17 cellular contexts compared by ENCODE assay signal in genomic region chr5:158811921-158812320, GRCh38.
DNase-seq lines count a peak whose midpoint lies in the region; ATAC-seq and TF ChIP-seq lines count a peak whose summit lies in the region.
"Had no signal": no experiment of that assay in that cellular context is flagged by ENCODE, and none has a peak within 500 bp of the region (broad histone marks: within the 10 kb centered on the region; RNA-seq: fewer than 3 reads in every experiment).

No MANE protein-coding gene starts in this region.

- peaks cover 9% of the 10 kb centered on the region for H3K27me3 Mint-ChIP-seq in activated CD4-positive, alpha-beta memory T cell treated with anti-CD3 and anti-CD28 coated beads, Interleukin-2, amount 10 ng/mL, durations not matched to agents 7 days and 5 days
- peaks cover 2% of the 10 kb centered on the region for H3K27me3 Mint-ChIP-seq in activated CD4-positive, alpha-beta memory T cell treated with anti-CD3 and anti-CD28 coated beads for 36 hours
- no peaks in the 10 kb centered on the region for H3K27me3 Mint-ChIP-seq in activated B cell treated with CpG ODN at 0.5 μM for 24 hours
- H3K27me3 Mint-ChIP-seq in naive thymus-derived CD8-positive, alpha-beta T cell: no peaks in the 10 kb centered on the region
- peaks cover 49% of the 10 kb centered on the region for H3K27me3 Mint-ChIP-seq in progenitor cell of endocrine pancreas

- intact Hi-C loops in activated CD4-positive, alpha-beta memory T cell treated with anti-CD3 and anti-CD28 coated beads for 36 hours (cut with micrococcal nuclease): no loop called here
- intact Hi-C loops in activated B cell treated with CpG ODN at 0.5 μM for 24 hours (cut with micrococcal nuclease): loop anchor here (1.0 to 5.0 kb wide), 5 partner anchors 8 to 1080 kb away; partner anchors contain the start of gene THG1L

- H3K27ac Mint-ChIP-seq in activated CD4-positive, alpha-beta memory T cell treated with anti-CD3 and anti-CD28 coated beads, Interleukin-2, amount 10 ng/mL, durations not matched to agents 7 days and 5 days: peak overlapping the region; percentile 38
- H3K27ac Mint-ChIP-seq in activated CD4-positive, alpha-beta memory T cell treated with anti-CD3 and anti-CD28 coated beads for 36 hours: no peak overlapping the region
- H3K27ac Mint-ChIP-seq in activated B cell treated with CpG ODN at 0.5 μM for 24 hours: peak overlapping the region; percentile 89
- H3K27ac Mint-ChIP-seq in naive thymus-derived CD8-positive, alpha-beta T cell: peak overlapping the region in 9 of 10 donors; percentile 23 to 94 (median 88)
- H3K27ac Mint-ChIP-seq in progenitor cell of endocrine pancreas: no peak overlapping the region
- H3K27ac Mint-ChIP-seq: mesothelial cell of epicardium had no signal

- TF ChIP-seq CTCF in activated B cell treated with CpG ODN at 0.5 μM for 24 hours (IDR thresholded peaks at IDR 0.05) (no peak), suprapubic skin (IDR thresholded peaks at IDR 0.05) (no peak), progenitor cell of endocrine pancreas (IDR thresholded peaks at IDR 0.05; ENCODE audit: unreplicated experiment) (no peak)

- TF ChIP-seq EP300 in suprapubic skin (IDR thresholded peaks at IDR 0.05): no peak

- 93% methylated on average over 3 of the region's 3 CpGs for WGBS in suprapubic skin

- no peaks in the 10 kb centered on the region for H3K27me3 ChIP-seq in suprapubic skin
- H3K27me3 ChIP-seq: upper lobe of left lung had no signal

- peaks cover 33% of the 10 kb centered on the region for H3K4me1 Mint-ChIP-seq in activated CD4-positive, alpha-beta memory T cell treated with anti-CD3 and anti-CD28 coated beads, Interleukin-2, amount 10 ng/mL, durations not matched to agents 7 days and 5 days
- H3K4me1 Mint-ChIP-seq in activated CD4-positive, alpha-beta memory T cell treated with anti-CD3 and anti-CD28 coated beads for 36 hours (ENCODE audit: low read depth): peaks cover 31% of the 10 kb centered on the region
- H3K4me1 Mint-ChIP-seq in activated B cell treated with CpG ODN at 0.5 μM for 24 hours (peaks cover 99% of the 10 kb centered on the region), progenitor cell of endocrine pancreas (ENCODE audit: low read depth) (peaks cover 7% of the 10 kb centered on the region)
- peaks cover 16 to 77% (median 52%) of the 10 kb centered on the region in 4 donors for H3K4me1 Mint-ChIP-seq in naive thymus-derived CD8-positive, alpha-beta T cell
- H3K4me1 Mint-ChIP-seq: mesothelial cell of epicardium had no signal

- no peaks in the 10 kb centered on the region for H3K36me3 ChIP-seq in suprapubic skin
- H3K36me3 ChIP-seq: upper lobe of left lung had no signal

- H3K27ac ChIP-seq in suprapubic skin: no peak overlapping the region
- H3K27ac ChIP-seq: PC-9, SK-N-MC, upper lobe of left lung had no signal

- H3K9me3 ChIP-seq in suprapubic skin: no peaks in the 10 kb centered on the region
- H3K9me3 ChIP-seq: upper lobe of left lung had no signal

- CTCF ChIA-PET in activated CD4-positive, alpha-beta memory T cell treated with anti-CD3 and anti-CD28 coated beads, Interleukin-2, amount 10 ng/mL, durations not matched to agents 7 days and 5 days (lab: Charles Lee): interaction anchor here (0.8 to 1.4 kb wide), 2 partner anchors 310 to 737 kb away, joined by 3 to 4 read pairs; no protein-coding TSS in a partner anchor
- CTCF ChIA-PET in activated CD4-positive, alpha-beta memory T cell treated with anti-CD3 and anti-CD28 coated beads for 36 hours (lab: Charles Lee): no interaction called here
- CTCF ChIA-PET in activated B cell treated with CpG ODN at 0.5 μM for 24 hours (lab: Charles Lee): interaction anchor here (1.2 to 2.0 kb wide), 4 partner anchors 9 to 637 kb away, joined by 3 to 5 read pairs (median 4); no protein-coding TSS in a partner anchor

- DNase-seq in activated CD4-positive, alpha-beta memory T cell treated with anti-CD3 and anti-CD28 coated beads, Interleukin-2, amount 10 ng/mL, durations not matched to agents 7 days and 5 days: no peak
- no peak for DNase-seq in activated CD4-positive, alpha-beta memory T cell treated with anti-CD3 and anti-CD28 coated beads for 36 hours
- DNase-seq in activated B cell treated with CpG ODN at 0.5 μM for 24 hours (no peak), SKM-1 (lab: John Stamatoyannopoulos, UW; ENCODE audit: unreplicated experiment) (no peak), suprapubic skin (ENCODE audit: low spot score in 2 of 2) (no peak), progenitor cell of endocrine pancreas (ENCODE audit: low spot score, unreplicated experiment) (no peak)
- DNase-seq in naive thymus-derived CD8-positive, alpha-beta T cell: no peak
- DNase-seq: effector CD8-positive, alpha-beta T cell; hypothalamus; kidney glomerular epithelial cell; NCI-H1436; NCI-H345; PC-9; upper lobe of left lung had no signal

- ATAC-seq in GM19467 (IDR thresholded peaks at IDR 0.05; ENCODE audit: unreplicated experiment) (peak; percentile 3), activated B cell treated with CpG ODN at 0.5 μM for 24 hours (ENCODE audit: low read depth) (no peak)
- ATAC-seq in naive thymus-derived CD8-positive, alpha-beta T cell: no peak

- H3K4me1 ChIP-seq in suprapubic skin: no peaks in the 10 kb centered on the region

- peaks cover 5% of the 10 kb centered on the region for H3K9me3 Mint-ChIP-seq in activated CD4-positive, alpha-beta memory T cell treated with anti-CD3 and anti-CD28 coated beads, Interleukin-2, amount 10 ng/mL, durations not matched to agents 7 days and 5 days
- H3K9me3 Mint-ChIP-seq in activated CD4-positive, alpha-beta memory T cell treated with anti-CD3 and anti-CD28 coated beads for 36 hours: peaks cover 5% of the 10 kb centered on the region
- H3K9me3 Mint-ChIP-seq in activated B cell treated with CpG ODN at 0.5 μM for 24 hours (no peaks in the 10 kb centered on the region), progenitor cell of endocrine pancreas (ENCODE audit: low read depth) (no peaks in the 10 kb centered on the region)
- H3K9me3 Mint-ChIP-seq in naive thymus-derived CD8-positive, alpha-beta T cell: peaks cover 0 to 8% (median 1%) of the 10 kb centered on the region in 9 donors

- POLR2A ChIA-PET in activated CD4-positive, alpha-beta memory T cell treated with anti-CD3 and anti-CD28 coated beads, Interleukin-2, amount 10 ng/mL, durations not matched to agents 7 days and 5 days (lab: Charles Lee): interaction anchor here (0.6 kb wide), 1 partner anchor 1353 kb away, joined by 3 read pairs; no protein-coding TSS in a partner anchor
- POLR2A ChIA-PET in activated CD4-positive, alpha-beta memory T cell treated with anti-CD3 and anti-CD28 coated beads for 36 hours (lab: Charles Lee): no interaction called here
- POLR2A ChIA-PET in activated B cell treated with CpG ODN at 0.5 μM for 24 hours (lab: Charles Lee): interaction anchor here (0.7 to 2.9 kb wide), 9 partner anchors 31 to 291 kb away, joined by 3 to 12 read pairs (median 5); partner anchors contain the start of gene EBF1
- POLR2A ChIA-PET in naive thymus-derived CD8-positive, alpha-beta T cell (lab: Charles Lee): interaction anchor here (0.6 to 1.3 kb wide), 2 partner anchors 13 to 61 kb away, joined by 3 to 5 read pairs; no protein-coding TSS in a partner anchor

- peaks cover 4% of the 10 kb centered on the region for H3K36me3 Mint-ChIP-seq in activated CD4-positive, alpha-beta memory T cell treated with anti-CD3 and anti-CD28 coated beads, Interleukin-2, amount 10 ng/mL, durations not matched to agents 7 days and 5 days (ENCODE audit: low read depth)
- peaks cover 1% of the 10 kb centered on the region for H3K36me3 Mint-ChIP-seq in activated CD4-positive, alpha-beta memory T cell treated with anti-CD3 and anti-CD28 coated beads for 36 hours
- H3K36me3 Mint-ChIP-seq in activated B cell treated with CpG ODN at 0.5 μM for 24 hours (ENCODE audit: low read depth) (peaks cover 56% of the 10 kb centered on the region), progenitor cell of endocrine pancreas (ENCODE audit: insufficient read depth) (no peaks in the 10 kb centered on the region)
- H3K36me3 Mint-ChIP-seq in naive thymus-derived CD8-positive, alpha-beta T cell: peaks cover 0 to 5% (median 4%) of the 10 kb centered on the region in 3 donors
- H3K36me3 Mint-ChIP-seq: mesothelial cell of epicardium had no signal

- TF ChIP-seq POLR2A in suprapubic skin (IDR thresholded peaks at IDR 0.05): no peak

- no peak overlapping the region for H3K4me3 Mint-ChIP-seq in activated CD4-positive, alpha-beta memory T cell treated with anti-CD3 and anti-CD28 coated beads, Interleukin-2, amount 10 ng/mL, durations not matched to agents 7 days and 5 days
- H3K4me3 Mint-ChIP-seq in activated CD4-positive, alpha-beta memory T cell treated with anti-CD3 and anti-CD28 coated beads for 36 hours: no peak overlapping the region
- H3K4me3 Mint-ChIP-seq in activated B cell treated with CpG ODN at 0.5 μM for 24 hours (peak overlapping the region; percentile 55), progenitor cell of endocrine pancreas (ENCODE audit: low read depth) (no peak overlapping the region)
- peak overlapping the region in 8 of 10 donors; percentile 63 to 79 (median 70) for H3K4me3 Mint-ChIP-seq in naive thymus-derived CD8-positive, alpha-beta T cell
- H3K4me3 Mint-ChIP-seq: mesothelial cell of epicardium had no signal

- H3K4me3 ChIP-seq in suprapubic skin: no peak overlapping the region
- H3K4me3 ChIP-seq: PC-9, SK-N-MC, upper lobe of left lung had no signal

Comparison
In these comparisons a context has a peak if more than half of its experiments do, and no peak if none do; other contexts are left out.
1. H3K27ac Mint-ChIP-seq: peak in activated CD4-positive, alpha-beta memory T cell treated with anti-CD3 and anti-CD28 coated beads, Interleukin-2, amount 10 ng/mL, durations not matched to agents 7 days and 5 days (single experiment), activated B cell treated with CpG ODN at 0.5 μM for 24 hours (single experiment) and naive thymus-derived CD8-positive, alpha-beta T cell (9 of 10); none in activated CD4-positive, alpha-beta memory T cell treated with anti-CD3 and anti-CD28 coated beads for 36 hours (single experiment) and progenitor cell of endocrine pancreas (single experiment).
2. H3K4me3 Mint-ChIP-seq: peak in activated B cell treated with CpG ODN at 0.5 μM for 24 hours (single experiment) and naive thymus-derived CD8-positive, alpha-beta T cell (8 of 10); none in activated CD4-positive, alpha-beta memory T cell treated with anti-CD3 and anti-CD28 coated beads, Interleukin-2, amount 10 ng/mL, durations not matched to agents 7 days and 5 days (single experiment), activated CD4-positive, alpha-beta memory T cell treated with anti-CD3 and anti-CD28 coated beads for 36 hours (single experiment) and progenitor cell of endocrine pancreas (single experiment).